ENCODE assay signal across 1 cellular context in the genomic region with DNA sequence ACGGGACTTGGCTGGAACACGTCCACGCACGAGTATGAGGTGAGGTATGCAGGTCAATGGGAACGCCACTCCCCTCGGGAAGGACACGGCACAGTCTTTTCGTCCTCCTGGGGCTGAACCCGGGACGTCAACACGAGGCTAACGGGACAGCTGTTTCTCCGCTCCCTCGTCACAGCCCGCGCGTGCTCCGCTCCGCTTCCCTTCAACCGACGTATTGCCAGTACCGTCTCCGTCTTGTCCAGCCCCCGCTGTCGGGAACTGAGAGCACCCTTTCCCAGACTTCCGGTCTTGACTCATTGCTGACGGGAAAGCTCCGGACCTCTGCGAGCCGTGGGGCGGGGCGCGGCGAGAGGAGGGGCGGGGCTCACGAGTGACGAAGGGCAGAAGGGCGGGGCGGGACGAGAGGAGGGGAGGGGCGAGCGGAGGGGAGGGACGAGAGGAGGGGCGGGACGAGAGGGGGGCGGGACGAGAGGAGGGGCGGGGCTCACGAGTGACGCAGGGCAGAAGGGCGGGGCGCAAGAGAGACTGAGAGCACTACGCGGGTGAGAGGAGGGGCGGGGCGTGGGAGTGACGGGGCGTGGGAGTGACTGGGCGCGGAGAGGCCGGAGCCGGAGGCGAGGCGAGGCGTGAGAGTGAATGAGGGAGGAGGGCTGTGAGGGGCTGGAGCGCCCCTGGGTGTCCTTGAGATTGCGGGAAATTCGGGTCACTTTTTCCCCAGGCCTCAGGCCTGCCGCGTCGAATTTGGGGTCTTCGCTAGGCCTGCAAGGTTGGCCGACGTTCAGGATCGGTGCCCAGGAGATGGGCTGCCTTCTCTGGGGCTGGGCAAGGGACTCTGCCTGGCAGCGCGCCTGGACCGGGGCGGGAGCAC.
A peak's percentile ranks its signal among the peaks of the same experiment; 100 is the strongest.
TF ChIP-seq lines count a peak whose summit lies in the region.

No MANE protein-coding gene starts in this region.

TF ChIP-seq in HepG2, 621 proteins besides CTCF, POLR2A, EP300 and RAD21 (continued from another document and continues in another):
- no peak for TF ChIP-seq ZNF180 (CRISPR knock-in tag; IDR thresholded peaks at IDR 0.05; ENCODE audit: borderline replicate concordance, low read depth)
- TF ChIP-seq, protein P1, sequence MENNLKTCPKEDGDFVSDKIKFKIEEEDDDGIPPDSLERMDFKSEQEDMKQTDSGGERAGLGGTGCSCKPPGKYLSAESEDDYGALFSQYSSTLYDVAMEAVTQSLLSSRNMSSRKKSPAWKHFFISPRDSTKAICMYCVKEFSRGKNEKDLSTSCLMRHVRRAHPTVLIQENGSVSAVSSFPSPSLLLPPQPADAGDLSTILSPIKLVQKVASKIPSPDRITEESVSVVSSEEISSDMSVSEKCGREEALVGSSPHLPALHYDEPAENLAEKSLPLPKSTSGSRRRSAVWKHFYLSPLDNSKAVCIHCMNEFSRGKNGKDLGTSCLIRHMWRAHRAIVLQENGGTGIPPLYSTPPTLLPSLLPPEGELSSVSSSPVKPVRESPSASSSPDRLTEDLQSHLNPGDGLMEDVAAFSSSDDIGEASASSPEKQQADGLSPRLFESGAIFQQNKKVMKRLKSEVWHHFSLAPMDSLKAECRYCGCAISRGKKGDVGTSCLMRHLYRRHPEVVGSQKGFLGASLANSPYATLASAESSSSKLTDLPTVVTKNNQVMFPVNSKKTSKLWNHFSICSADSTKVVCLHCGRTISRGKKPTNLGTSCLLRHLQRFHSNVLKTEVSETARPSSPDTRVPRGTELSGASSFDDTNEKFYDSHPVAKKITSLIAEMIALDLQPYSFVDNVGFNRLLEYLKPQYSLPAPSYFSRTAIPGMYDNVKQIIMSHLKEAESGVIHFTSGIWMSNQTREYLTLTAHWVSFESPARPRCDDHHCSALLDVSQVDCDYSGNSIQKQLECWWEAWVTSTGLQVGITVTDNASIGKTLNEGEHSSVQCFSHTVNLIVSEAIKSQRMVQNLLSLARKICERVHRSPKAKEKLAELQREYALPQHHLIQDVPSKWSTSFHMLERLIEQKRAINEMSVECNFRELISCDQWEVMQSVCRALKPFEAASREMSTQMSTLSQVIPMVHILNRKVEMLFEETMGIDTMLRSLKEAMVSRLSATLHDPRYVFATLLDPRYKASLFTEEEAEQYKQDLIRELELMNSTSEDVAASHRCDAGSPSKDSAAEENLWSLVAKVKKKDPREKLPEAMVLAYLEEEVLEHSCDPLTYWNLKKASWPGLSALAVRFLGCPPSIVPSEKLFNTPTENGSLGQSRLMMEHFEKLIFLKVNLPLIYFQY (CRISPR knock-in tag; IDR thresholded peaks at IDR 0.05; ENCODE audit: borderline replicate concordance), result no peak
- TF ChIP-seq, protein P2, sequence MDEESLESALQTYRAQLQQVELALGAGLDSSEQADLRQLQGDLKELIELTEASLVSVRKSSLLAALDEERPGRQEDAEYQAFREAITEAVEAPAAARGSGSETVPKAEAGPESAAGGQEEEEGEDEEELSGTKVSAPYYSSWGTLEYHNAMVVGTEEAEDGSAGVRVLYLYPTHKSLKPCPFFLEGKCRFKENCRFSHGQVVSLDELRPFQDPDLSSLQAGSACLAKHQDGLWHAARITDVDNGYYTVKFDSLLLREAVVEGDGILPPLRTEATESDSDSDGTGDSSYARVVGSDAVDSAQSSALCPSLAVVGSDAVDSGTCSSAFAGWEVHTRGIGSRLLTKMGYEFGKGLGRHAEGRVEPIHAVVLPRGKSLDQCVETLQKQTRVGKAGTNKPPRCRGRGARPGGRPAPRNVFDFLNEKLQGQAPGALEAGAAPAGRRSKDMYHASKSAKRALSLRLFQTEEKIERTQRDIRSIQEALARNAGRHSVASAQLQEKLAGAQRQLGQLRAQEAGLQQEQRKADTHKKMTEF (CRISPR knock-in tag; IDR thresholded peaks at IDR 0.05), result peak; percentile 76; the same call in 1 of the 2 replicates
- peak; percentile 95 for TF ChIP-seq ETV5 (CRISPR knock-in tag; IDR thresholded peaks at IDR 0.05; ENCODE audit: borderline replicate concordance)
- peak; percentile 61; the same call in 1 of the 2 replicates for TF ChIP-seq ARNT2 (CRISPR knock-in tag; IDR thresholded peaks at IDR 0.05; ENCODE audit: low read depth)
- TF ChIP-seq NFYC (CRISPR knock-in tag; IDR thresholded peaks at IDR 0.05), result 0 out of 2 replicates have a peak, but pooled peaks have one; percentile 23
- TF ChIP-seq GLI4 (CRISPR knock-in tag; IDR thresholded peaks at IDR 0.05; ENCODE audit: borderline replicate concordance), result peak; percentile 34; the same call in 1 of the 2 replicates
- 0 out of 2 replicates have a peak, but pooled peaks have one; percentile 15 for TF ChIP-seq MLX (CRISPR knock-in tag; IDR thresholded peaks at IDR 0.05)
- TF ChIP-seq TGIF2 (CRISPR knock-in tag; IDR thresholded peaks at IDR 0.05), result peak; percentile 68; the same call in 1 of the 2 replicates
- peak; percentile 74; the same call in 1 of the 2 replicates for TF ChIP-seq FOXO1 (CRISPR knock-in tag; IDR thresholded peaks at IDR 0.05)
- TF ChIP-seq ELF3 (CRISPR knock-in tag; IDR thresholded peaks at IDR 0.05), result peak; percentile 47; the same call in 1 of the 2 replicates
- TF ChIP-seq HNRNPL (IDR thresholded peaks at IDR 0.05; ENCODE audit: low read depth, low read length), result 0 out of 2 replicates have a peak, but pooled peaks have one; percentile 56
- TF ChIP-seq MYC (CRISPR knock-in tag; IDR thresholded peaks at IDR 0.05; ENCODE audit: borderline replicate concordance), result peak; percentile 65; the same call in 1 of the 2 replicates
- peak; percentile 81 for TF ChIP-seq ZNF574 (CRISPR knock-in tag; IDR thresholded peaks at IDR 0.05)
- TF ChIP-seq ATF3 (CRISPR knock-in tag; IDR thresholded peaks at IDR 0.05), result peak; percentile 56; the same call in 1 of the 2 replicates
- TF ChIP-seq ZNF567 (CRISPR knock-in tag; IDR thresholded peaks at IDR 0.05; ENCODE audit: borderline replicate concordance), result no peak
- peak; percentile 36; the same call in 1 of the 2 replicates for TF ChIP-seq EEA1 (CRISPR knock-in tag; IDR thresholded peaks at IDR 0.05; ENCODE audit: borderline replicate concordance)
- TF ChIP-seq, protein P3, sequence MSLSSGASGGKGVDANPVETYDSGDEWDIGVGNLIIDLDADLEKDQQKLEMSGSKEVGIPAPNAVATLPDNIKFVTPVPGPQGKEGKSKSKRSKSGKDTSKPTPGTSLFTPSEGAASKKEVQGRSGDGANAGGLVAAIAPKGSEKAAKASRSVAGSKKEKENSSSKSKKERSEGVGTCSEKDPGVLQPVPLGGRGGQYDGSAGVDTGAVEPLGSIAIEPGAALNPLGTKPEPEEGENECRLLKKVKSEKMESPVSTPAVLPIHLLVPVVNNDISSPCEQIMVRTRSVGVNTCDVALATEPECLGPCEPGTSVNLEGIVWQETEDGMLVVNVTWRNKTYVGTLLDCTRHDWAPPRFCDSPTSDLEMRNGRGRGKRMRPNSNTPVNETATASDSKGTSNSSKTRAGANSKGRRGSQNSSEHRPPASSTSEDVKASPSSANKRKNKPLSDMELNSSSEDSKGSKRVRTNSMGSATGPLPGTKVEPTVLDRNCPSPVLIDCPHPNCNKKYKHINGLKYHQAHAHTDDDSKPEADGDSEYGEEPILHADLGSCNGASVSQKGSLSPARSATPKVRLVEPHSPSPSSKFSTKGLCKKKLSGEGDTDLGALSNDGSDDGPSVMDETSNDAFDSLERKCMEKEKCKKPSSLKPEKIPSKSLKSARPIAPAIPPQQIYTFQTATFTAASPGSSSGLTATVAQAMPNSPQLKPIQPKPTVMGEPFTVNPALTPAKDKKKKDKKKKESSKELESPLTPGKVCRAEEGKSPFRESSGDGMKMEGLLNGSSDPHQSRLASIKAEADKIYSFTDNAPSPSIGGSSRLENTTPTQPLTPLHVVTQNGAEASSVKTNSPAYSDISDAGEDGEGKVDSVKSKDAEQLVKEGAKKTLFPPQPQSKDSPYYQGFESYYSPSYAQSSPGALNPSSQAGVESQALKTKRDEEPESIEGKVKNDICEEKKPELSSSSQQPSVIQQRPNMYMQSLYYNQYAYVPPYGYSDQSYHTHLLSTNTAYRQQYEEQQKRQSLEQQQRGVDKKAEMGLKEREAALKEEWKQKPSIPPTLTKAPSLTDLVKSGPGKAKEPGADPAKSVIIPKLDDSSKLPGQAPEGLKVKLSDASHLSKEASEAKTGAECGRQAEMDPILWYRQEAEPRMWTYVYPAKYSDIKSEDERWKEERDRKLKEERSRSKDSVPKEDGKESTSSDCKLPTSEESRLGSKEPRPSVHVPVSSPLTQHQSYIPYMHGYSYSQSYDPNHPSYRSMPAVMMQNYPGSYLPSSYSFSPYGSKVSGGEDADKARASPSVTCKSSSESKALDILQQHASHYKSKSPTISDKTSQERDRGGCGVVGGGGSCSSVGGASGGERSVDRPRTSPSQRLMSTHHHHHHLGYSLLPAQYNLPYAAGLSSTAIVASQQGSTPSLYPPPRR (CRISPR knock-in tag; IDR thresholded peaks at IDR 0.05; ENCODE audit: borderline replicate concordance), result 0 out of 2 replicates have a peak, but pooled peaks have one; percentile 52
- TF ChIP-seq ZNF354B (CRISPR knock-in tag; IDR thresholded peaks at IDR 0.05), result no peak
- TF ChIP-seq, protein P4, sequence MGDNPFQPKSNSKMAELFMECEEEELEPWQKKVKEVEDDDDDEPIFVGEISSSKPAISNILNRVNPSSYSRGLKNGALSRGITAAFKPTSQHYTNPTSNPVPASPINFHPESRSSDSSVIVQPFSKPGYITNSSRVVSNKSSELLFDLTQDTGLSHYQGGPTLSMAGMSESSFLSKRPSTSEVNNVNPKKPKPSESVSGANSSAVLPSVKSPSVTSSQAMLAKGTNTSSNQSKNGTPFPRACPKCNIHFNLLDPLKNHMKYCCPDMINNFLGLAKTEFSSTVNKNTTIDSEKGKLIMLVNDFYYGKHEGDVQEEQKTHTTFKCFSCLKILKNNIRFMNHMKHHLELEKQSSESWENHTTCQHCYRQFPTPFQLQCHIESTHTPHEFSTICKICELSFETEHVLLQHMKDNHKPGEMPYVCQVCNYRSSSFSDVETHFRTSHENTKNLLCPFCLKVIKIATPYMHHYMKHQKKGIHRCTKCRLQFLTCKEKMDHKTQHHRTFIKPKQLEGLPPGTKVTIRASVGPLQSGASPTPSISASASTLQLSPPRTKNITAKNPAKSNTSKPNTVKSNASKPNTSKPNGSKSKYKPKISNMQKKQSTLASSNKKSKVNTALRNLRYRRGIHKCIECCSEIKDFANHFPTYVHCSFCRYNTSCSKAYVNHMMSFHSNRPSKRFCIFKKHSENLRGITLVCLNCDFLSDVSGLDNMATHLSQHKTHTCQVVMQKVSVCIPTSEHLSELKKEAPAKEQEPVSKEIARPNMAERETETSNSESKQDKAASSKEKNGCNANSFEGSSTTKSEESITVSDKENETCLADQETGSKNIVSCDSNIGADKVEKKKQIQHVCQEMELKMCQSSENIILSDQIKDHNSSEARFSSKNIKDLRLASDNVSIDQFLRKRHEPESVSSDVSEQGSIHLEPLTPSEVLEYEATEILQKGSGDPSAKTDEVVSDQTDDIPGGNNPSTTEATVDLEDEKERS (CRISPR knock-in tag; IDR thresholded peaks at IDR 0.05), result peak; percentile 32; the same call in 1 of the 2 replicates
- TF ChIP-seq CHCHD3 (CRISPR knock-in tag; IDR thresholded peaks at IDR 0.05), result 0 out of 2 replicates have a peak, but pooled peaks have one; percentile 38
- TF ChIP-seq SP1 (IDR thresholded peaks at IDR 0.05), result no peak
- peak; percentile 25; the same call in 1 of the 2 replicates for TF ChIP-seq SP1 (CRISPR knock-in tag; IDR thresholded peaks at IDR 0.05)
- TF ChIP-seq, protein P5, sequence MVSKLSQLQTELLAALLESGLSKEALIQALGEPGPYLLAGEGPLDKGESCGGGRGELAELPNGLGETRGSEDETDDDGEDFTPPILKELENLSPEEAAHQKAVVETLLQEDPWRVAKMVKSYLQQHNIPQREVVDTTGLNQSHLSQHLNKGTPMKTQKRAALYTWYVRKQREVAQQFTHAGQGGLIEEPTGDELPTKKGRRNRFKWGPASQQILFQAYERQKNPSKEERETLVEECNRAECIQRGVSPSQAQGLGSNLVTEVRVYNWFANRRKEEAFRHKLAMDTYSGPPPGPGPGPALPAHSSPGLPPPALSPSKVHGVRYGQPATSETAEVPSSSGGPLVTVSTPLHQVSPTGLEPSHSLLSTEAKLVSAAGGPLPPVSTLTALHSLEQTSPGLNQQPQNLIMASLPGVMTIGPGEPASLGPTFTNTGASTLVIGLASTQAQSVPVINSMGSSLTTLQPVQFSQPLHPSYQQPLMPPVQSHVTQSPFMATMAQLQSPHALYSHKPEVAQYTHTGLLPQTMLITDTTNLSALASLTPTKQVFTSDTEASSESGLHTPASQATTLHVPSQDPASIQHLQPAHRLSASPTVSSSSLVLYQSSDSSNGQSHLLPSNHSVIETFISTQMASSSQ (IDR thresholded peaks at IDR 0.05; ENCODE audit: low read depth), result no peak
- TF ChIP-seq, protein P5 (CRISPR knock-in tag; IDR thresholded peaks at IDR 0.05; ENCODE audit: borderline replicate concordance), result no peak
